In genomic region chr6:101614774-101615173, GRCh38 we compare ENCODE assay signal across 10 cellular contexts.
DNase-seq lines count a peak whose midpoint lies in the region; ATAC-seq, FAIRE-seq and TF ChIP-seq lines count a peak whose summit lies in the region.
"Had no signal": no experiment of that assay in that cellular context is flagged by ENCODE, and none has a peak within 500 bp of the region (broad histone marks: within the 10 kb centered on the region; RNA-seq: fewer than 3 reads in every experiment).

No MANE protein-coding gene starts in this region.

- H3K4ac ChIP-seq in mesendoderm (ENCODE audit: low read depth, low read length), result no peak overlapping the region

- no peak for ATAC-seq in HG03521 (IDR thresholded peaks at IDR 0.05; ENCODE audit: unreplicated experiment)
- ATAC-seq: gastrocnemius medialis had no signal

- H3K18ac ChIP-seq in mesendoderm (ENCODE audit: low read length), result no peak overlapping the region

- H4K8ac ChIP-seq in mesendoderm (ENCODE audit: low read depth, low read length), result no peak overlapping the region

- DNase-seq in HT1080 (ENCODE audit: low read depth), result peak; percentile 92
- peak; percentile 97 for DNase-seq in bronchial epithelial cell (ENCODE audit: low read depth)
- peak; percentile 23 for DNase-seq in mesendoderm
- no peak for DNase-seq in activated effector memory CD4-positive, alpha-beta T cell treated with anti-CD3 and anti-CD28 coated beads, Interleukin-2, amount 50 U/mL, for 16 hours
- no peak for DNase-seq in activated naive CD4-positive, alpha-beta T cell (lab: John Stamatoyannopoulos, UW)
- DNase-seq: adrenal gland, gastrocnemius medialis had no signal

- H3K23ac ChIP-seq in mesendoderm (ENCODE audit: low read length), result no peak overlapping the region

- TF ChIP-seq CTCF in bronchial epithelial cell (IDR thresholded peaks at IDR 0.05; ENCODE audit: insufficient read depth, low read length, severe bottlenecking), result no peak

- H3K79me1 ChIP-seq in mesendoderm (ENCODE audit: low read length), result no peaks in the 10 kb centered on the region

- peak overlapping the region; percentile 6; the same call in 1 of the 2 replicates for H3K9ac ChIP-seq in ES-I3 (ENCODE audit: low read depth, low read length)
- H3K9ac ChIP-seq in mesendoderm (ENCODE audit: low read length), result no peak overlapping the region

- H3K9me3 ChIP-seq in ES-I3 (ENCODE audit: control insufficient read depth, insufficient read depth, low read length), result no peaks in the 10 kb centered on the region
- H3K9me3 ChIP-seq: adrenal gland, gastrocnemius medialis had no signal

- no CpG with 5 or more reads among the region's 1 CpG for WGBS in mesendoderm (ENCODE audit: extremely low coverage, insufficient coverage, low lambda C conversion rate)

- H3K36me3 ChIP-seq in ES-I3 (ENCODE audit: insufficient read depth, low read length), result no peaks in the 10 kb centered on the region
- no peaks in the 10 kb centered on the region for H3K36me3 ChIP-seq in bronchial epithelial cell (ENCODE audit: control insufficient read depth, insufficient read depth, low read length)
- no peaks in the 10 kb centered on the region for H3K36me3 ChIP-seq in mesendoderm (ENCODE audit: control insufficient read depth, insufficient read depth, low read length)
- H3K36me3 ChIP-seq: adrenal gland, gastrocnemius medialis had no signal

- H2BK5ac ChIP-seq in mesendoderm (ENCODE audit: low read length), result no peak overlapping the region

- H3K27ac ChIP-seq in mesendoderm (ENCODE audit: low read depth, low read length), result no peak overlapping the region
- H3K27ac ChIP-seq: adrenal gland, gastrocnemius medialis, SK-N-MC had no signal

- H3K4me3 ChIP-seq in bronchial epithelial cell (ENCODE audit: low read depth, low read length) (no peak overlapping the region), mesendoderm (ENCODE audit: low read length) (no peak overlapping the region)
- H3K4me3 ChIP-seq: adrenal gland, gastrocnemius medialis, SK-N-MC had no signal

- H3K79me2 ChIP-seq in mesendoderm (ENCODE audit: control insufficient read depth, insufficient read depth, low read length), result no peaks in the 10 kb centered on the region

- H2BK120ac ChIP-seq in mesendoderm (ENCODE audit: low read depth, low read length), result no peak overlapping the region

- peaks cover 27% of the 10 kb centered on the region for H3K4me1 ChIP-seq in ES-I3 (ENCODE audit: insufficient read depth, low read length)
- no peaks in the 10 kb centered on the region for H3K4me1 ChIP-seq in mesendoderm (ENCODE audit: control insufficient read depth, low read depth, low read length)
- H3K4me1 ChIP-seq: adrenal gland, gastrocnemius medialis had no signal

- H3K27me3 ChIP-seq in bronchial epithelial cell (ENCODE audit: control insufficient read depth, insufficient read depth, low read length), result no peaks in the 10 kb centered on the region
- no peaks in the 10 kb centered on the region for H3K27me3 ChIP-seq in mesendoderm (ENCODE audit: insufficient read depth, low read length, poor library complexity)
- H3K27me3 ChIP-seq: adrenal gland, gastrocnemius medialis had no signal

- no peak overlapping the region for H4K5ac ChIP-seq in mesendoderm (ENCODE audit: low read length)

- H2BK15ac ChIP-seq in mesendoderm (replicated peaks; ENCODE audit: low read depth), result no peak overlapping the region

- no peak overlapping the region for H2AK5ac ChIP-seq in mesendoderm (ENCODE audit: low read length)

- no peak for FAIRE-seq in bronchial epithelial cell (lab: Jason Lieb, UNC)

- H3K56ac ChIP-seq in mesendoderm (ENCODE audit: low read length), result no peak overlapping the region

- no peak overlapping the region for H3K4me2 ChIP-seq in mesendoderm (ENCODE audit: low read length)

Comparison
In these comparisons a context has a peak if more than half of its experiments do, and no peak if none do; other contexts are left out.
1. DNase-seq: peak in HT1080 (single experiment), bronchial epithelial cell (single experiment) and mesendoderm (single experiment); none in activated effector memory CD4-positive, alpha-beta T cell treated with anti-CD3 and anti-CD28 coated beads, Interleukin-2, amount 50 U/mL, for 16 hours (single experiment) and activated naive CD4-positive, alpha-beta T cell (0 of 4).